Comparison of ENCODE assay signal across 31 cellular contexts in genomic region chr6:38806833-38807232, GRCh38.
"Had no signal": no experiment of that assay in that cellular context is flagged by ENCODE, and none has a peak within 500 bp of the region (broad histone marks: within the 10 kb centered on the region; RNA-seq: fewer than 3 reads in every experiment).

No MANE protein-coding gene starts in this region.

- H3K9me3 ChIP-seq: ascending aorta, breast epithelium, esophagus squamous epithelium, gastroesophageal sphincter had no signal

- H3K36me3 ChIP-seq: ascending aorta, breast epithelium, cardiac muscle cell, esophagus squamous epithelium, gastroesophageal sphincter had no signal

- H3K27me3 ChIP-seq: ascending aorta, breast epithelium had no signal

- H3K9me3 Mint-ChIP-seq: activated CD4-positive, alpha-beta memory T cell treated with anti-CD3 and anti-CD28 coated beads, Interleukin-2, amount 10 ng/mL, durations not matched to agents 7 days and 5 days; activated CD4-positive, alpha-beta T cell treated with anti-CD3 and anti-CD28 coated beads, Interleukin-2, amount 10 ng/mL, durations not matched to agents 7 days and 5 days; activated naive CD4-positive, alpha-beta T cell treated with anti-CD3 and anti-CD28 coated beads, Interleukin-2, amount 10 ng/mL, durations not matched to agents 7 days and 5 days; activated naive CD4-positive, alpha-beta T cell treated with anti-CD3 and anti-CD28 coated beads, Interleukin-2, amount 50 U/mL, for 72 hours; activated naive CD8-positive, alpha-beta T cell treated with anti-CD3 and anti-CD28 coated beads, Interleukin-2, amount 10 ng/mL, durations not matched to agents 7 days and 5 days; activated T-cell treated with anti-CD3 and anti-CD28 coated beads, Interleukin-2, amount 50 U/mL, for 24 hours; activated T-cell treated with anti-CD3 and anti-CD28 coated beads, Interleukin-2, amount 50 U/mL, for 72 hours; dendritic cell treated with granulocyte-macrophage colony-stimulating factor and Interleukin-4, amounts not matched to agents 40 ng/mL and 50 ng/mL, for 4 days; effector memory CD8-positive, alpha-beta T cell; WTC11 had no signal

- H3K4me1 ChIP-seq: ascending aorta, breast epithelium, esophagus squamous epithelium, gastroesophageal sphincter had no signal

- H3K4me3 Mint-ChIP-seq: activated CD4-positive, alpha-beta memory T cell treated with anti-CD3 and anti-CD28 coated beads, Interleukin-2, amount 10 ng/mL, durations not matched to agents 7 days and 5 days; activated CD4-positive, alpha-beta T cell treated with anti-CD3 and anti-CD28 coated beads, Interleukin-2, amount 10 ng/mL, durations not matched to agents 7 days and 5 days; activated naive CD4-positive, alpha-beta T cell treated with anti-CD3 and anti-CD28 coated beads, Interleukin-2, amount 10 ng/mL, durations not matched to agents 7 days and 5 days; activated naive CD8-positive, alpha-beta T cell treated with anti-CD3 and anti-CD28 coated beads, Interleukin-2, amount 10 ng/mL, durations not matched to agents 7 days and 5 days; activated T-cell treated with anti-CD3 and anti-CD28 coated beads, Interleukin-2, amount 50 U/mL, for 24 hours; activated T-cell treated with anti-CD3 and anti-CD28 coated beads, Interleukin-2, amount 50 U/mL, for 72 hours; brain; dendritic cell treated with granulocyte-macrophage colony-stimulating factor and Interleukin-4, amounts not matched to agents 40 ng/mL and 50 ng/mL, for 4 days; effector memory CD8-positive, alpha-beta T cell; WTC11 had no signal

- H3K4me1 Mint-ChIP-seq: activated CD4-positive, alpha-beta memory T cell treated with anti-CD3 and anti-CD28 coated beads, Interleukin-2, amount 10 ng/mL, durations not matched to agents 7 days and 5 days; activated CD4-positive, alpha-beta T cell treated with anti-CD3 and anti-CD28 coated beads, Interleukin-2, amount 10 ng/mL, durations not matched to agents 7 days and 5 days; activated naive CD4-positive, alpha-beta T cell treated with anti-CD3 and anti-CD28 coated beads, Interleukin-2, amount 10 ng/mL, durations not matched to agents 7 days and 5 days; activated naive CD8-positive, alpha-beta T cell treated with anti-CD3 and anti-CD28 coated beads, Interleukin-2, amount 10 ng/mL, durations not matched to agents 7 days and 5 days; brain; WTC11 had no signal

- H3K27ac Mint-ChIP-seq: activated CD4-positive, alpha-beta memory T cell treated with anti-CD3 and anti-CD28 coated beads, Interleukin-2, amount 10 ng/mL, durations not matched to agents 7 days and 5 days; activated CD4-positive, alpha-beta T cell treated with anti-CD3 and anti-CD28 coated beads, Interleukin-2, amount 10 ng/mL, durations not matched to agents 7 days and 5 days; activated naive CD4-positive, alpha-beta T cell treated with anti-CD3 and anti-CD28 coated beads, Interleukin-2, amount 10 ng/mL, durations not matched to agents 7 days and 5 days; activated naive CD4-positive, alpha-beta T cell treated with anti-CD3 and anti-CD28 coated beads, Interleukin-2, amount 50 U/mL, for 72 hours; activated naive CD8-positive, alpha-beta T cell treated with anti-CD3 and anti-CD28 coated beads, Interleukin-2, amount 10 ng/mL, durations not matched to agents 7 days and 5 days; activated T-cell treated with anti-CD3 and anti-CD28 coated beads, Interleukin-2, amount 50 U/mL, for 24 hours; activated T-cell treated with anti-CD3 and anti-CD28 coated beads, Interleukin-2, amount 50 U/mL, for 72 hours; dendritic cell treated with granulocyte-macrophage colony-stimulating factor and Interleukin-4, amounts not matched to agents 40 ng/mL and 50 ng/mL, for 4 days; effector memory CD8-positive, alpha-beta T cell; WTC11 had no signal

- DNase-seq: activated CD4-positive, alpha-beta memory T cell treated with anti-CD3 and anti-CD28 coated beads, Interleukin-2, amount 10 ng/mL, durations not matched to agents 7 days and 5 days; activated CD4-positive, alpha-beta T cell treated with anti-CD3 and anti-CD28 coated beads for 1 hour; activated CD4-positive, alpha-beta T cell treated with anti-CD3 and anti-CD28 coated beads for 4 hours; activated CD4-positive, alpha-beta T cell treated with anti-CD3 and anti-CD28 coated beads, Interleukin-2, amount 10 ng/mL, durations not matched to agents 7 days and 5 days; activated CD4-positive, alpha-beta T cell treated with anti-CD3 and anti-CD28 coated beads, Interleukin-2, amount 50 U/mL, for 4 hours; activated CD8-positive, alpha-beta memory T cell treated with anti-CD3 and anti-CD28 coated beads, Interleukin-2, amount 50 U/mL, for 48 hours; activated gamma-delta T cell; activated naive CD4-positive, alpha-beta T cell; activated naive CD4-positive, alpha-beta T cell treated with anti-CD3 and anti-CD28 coated beads, Interleukin-2, amount 10 ng/mL, durations not matched to agents 7 days and 5 days; activated naive CD8-positive, alpha-beta T cell treated with anti-CD3 and anti-CD28 coated beads, Interleukin-2, amount 10 ng/mL, durations not matched to agents 7 days and 5 days; activated T-cell treated with anti-CD3 and anti-CD28 coated beads for 4 hours; activated T-cell treated with anti-CD3 and anti-CD28 coated beads, Interleukin-2, amount 50 U/mL, for 24 hours; activated T-cell treated with anti-CD3 and anti-CD28 coated beads, Interleukin-2, amount 50 U/mL, for 72 hours; central memory CD4-positive, alpha-beta T cell; cerebellar nuclear complex; dorsolateral prefrontal cortex; effector memory CD8-positive, alpha-beta T cell; esophagus squamous epithelium; foreskin melanocyte; head of caudate nucleus; T-helper 2 cell had no signal

- H3K4me3 ChIP-seq: ascending aorta, breast epithelium, cardiac muscle cell, coronary artery, dorsolateral prefrontal cortex, esophagus squamous epithelium, gastroesophageal sphincter had no signal

- H3K36me3 Mint-ChIP-seq: activated naive CD4-positive, alpha-beta T cell treated with anti-CD3 and anti-CD28 coated beads, Interleukin-2, amount 10 ng/mL, durations not matched to agents 7 days and 5 days; activated naive CD4-positive, alpha-beta T cell treated with anti-CD3 and anti-CD28 coated beads, Interleukin-2, amount 50 U/mL, for 72 hours; activated naive CD8-positive, alpha-beta T cell treated with anti-CD3 and anti-CD28 coated beads, Interleukin-2, amount 10 ng/mL, durations not matched to agents 7 days and 5 days; brain; WTC11 had no signal

- ATAC-seq: activated naive CD4-positive, alpha-beta T cell treated with anti-CD3 and anti-CD28 coated beads, Interleukin-2, amount 50 U/mL, for 72 hours; activated T-cell treated with anti-CD3 and anti-CD28 coated beads, Interleukin-2, amount 50 U/mL, for 72 hours; effector memory CD8-positive, alpha-beta T cell; gastroesophageal sphincter had no signal

- H3K27ac ChIP-seq: ascending aorta, breast epithelium, cardiac muscle cell, coronary artery, dorsolateral prefrontal cortex, epithelial cell of prostate, esophagus squamous epithelium, gastroesophageal sphincter had no signal
